In the genomic region with DNA sequence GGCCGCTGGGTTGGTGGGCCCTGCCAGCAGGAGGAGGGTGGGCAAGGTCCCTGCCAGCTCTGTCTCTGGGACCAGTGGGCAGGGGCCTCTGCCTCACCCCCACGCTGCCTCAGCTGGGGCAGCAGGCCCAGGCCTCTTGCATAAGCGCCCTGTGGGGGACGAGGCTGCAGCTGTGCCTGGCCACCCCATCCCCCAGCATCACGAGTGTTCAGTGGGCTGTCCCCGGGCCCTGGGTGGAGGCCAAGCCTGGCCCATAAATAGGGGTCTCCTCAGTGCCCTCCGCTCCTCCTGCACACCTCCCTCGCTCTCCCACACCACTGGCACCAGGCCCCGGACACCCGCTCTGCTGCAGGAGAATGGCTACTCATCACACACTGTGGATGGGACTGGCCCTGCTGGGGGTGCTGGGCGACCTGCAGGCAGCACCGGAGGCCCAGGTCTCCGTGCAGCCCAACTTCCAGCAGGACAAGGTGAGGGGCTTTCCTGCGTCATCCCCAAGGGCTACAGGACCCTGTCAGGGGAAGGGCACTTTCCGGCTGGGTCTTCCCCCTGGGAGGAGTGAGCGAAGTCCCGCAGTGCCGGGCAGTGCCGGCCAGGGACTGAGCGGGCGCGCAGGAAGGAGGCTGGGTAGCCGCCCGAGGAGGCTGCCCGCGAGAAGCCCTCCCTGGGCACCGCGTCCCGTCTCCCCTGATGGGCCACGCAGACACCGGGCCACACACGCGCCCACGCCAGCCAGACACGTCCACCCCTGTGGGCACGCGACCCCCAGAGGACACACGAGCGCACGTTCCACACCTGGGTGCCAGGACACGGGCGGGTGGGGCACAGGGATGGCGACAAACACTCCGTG, we compare ENCODE assay signal across 8 cellular contexts. TPM values are rescaled to one million over a fixed set of nuclear protein-coding genes. Genes with fewer than 3 reads are reported as not detected.
DNase-seq lines count a peak whose midpoint lies in the region; ATAC-seq, FAIRE-seq and TF ChIP-seq lines count a peak whose summit lies in the region.

Gene PTGDS (plus strand): TSS at position 282 of the 850 bp plus-strand sequence. CDS start 75 bp downstream, at position 357.

- no peak for FAIRE-seq in D721Med (lab: Jason Lieb, UNC)

- H3K27ac ChIP-seq in aorta (ENCODE audit: low read depth in 1 of 2, low read length in 2 of 2), result no peak within 1 kb of the TSS

- H3K9me3 ChIP-seq in aorta (ENCODE audit: control insufficient read depth, low read length), result no peaks in the 10 kb centered on the region

- TF ChIP-seq CTCF in fibroblast of villous mesenchyme (IDR thresholded peaks at IDR 0.05; ENCODE audit: insufficient read depth, low read depth, low read length), result no peak
- no peak for TF ChIP-seq CTCF in natural killer cell (IDR thresholded peaks at IDR 0.05)
- TF ChIP-seq CTCF in D721Med (IDR thresholded peaks at IDR 0.05; ENCODE audit: insufficient read depth, missing control alignments), result no peak

- intact Hi-C loops in natural killer cell (cut with micrococcal nuclease), result loop anchor here (1.0 kb wide), 1 partner anchor 15 kb away; the partner anchor contains the start of gene PAXX
- intact Hi-C loops in aorta (cut with DNase I), result no loop called here

- H3K27ac Mint-ChIP-seq in activated naive CD4-positive, alpha-beta T cell treated with anti-CD3 and anti-CD28 coated beads, Interleukin-2, amount 10 ng/mL, durations not matched to agents 7 days and 5 days, result peak within 1 kb of the TSS; percentile 11
- H3K27ac Mint-ChIP-seq in natural killer cell, result peak within 1 kb of the TSS; percentile 78 to 80

- no peaks in the 10 kb centered on the region for H3K36me3 ChIP-seq in aorta (ENCODE audit: control insufficient read depth in 1 of 2, insufficient read depth in 2 of 2, low read length in 1 of 2)

- H3K36me3 Mint-ChIP-seq in activated naive CD4-positive, alpha-beta T cell treated with anti-CD3 and anti-CD28 coated beads, Interleukin-2, amount 10 ng/mL, durations not matched to agents 7 days and 5 days, result no peaks in the 10 kb centered on the region
- no peaks in the 10 kb centered on the region for H3K36me3 Mint-ChIP-seq in natural killer cell

- WGBS in aorta, 2 donors, result 28% methylated on average over 30 to 44 of the region's 44 CpGs

- H3K4me1 Mint-ChIP-seq in activated naive CD4-positive, alpha-beta T cell treated with anti-CD3 and anti-CD28 coated beads, Interleukin-2, amount 10 ng/mL, durations not matched to agents 7 days and 5 days, result peaks cover 26% of the 10 kb centered on the region
- peaks cover 6 to 39% of the 10 kb centered on the region in 2 donors for H3K4me1 Mint-ChIP-seq in natural killer cell

- no peaks in the 10 kb centered on the region for H3K9me3 Mint-ChIP-seq in activated naive CD4-positive, alpha-beta T cell treated with anti-CD3 and anti-CD28 coated beads, Interleukin-2, amount 10 ng/mL, durations not matched to agents 7 days and 5 days
- no peaks in the 10 kb centered on the region for H3K9me3 Mint-ChIP-seq in natural killer cell

- peaks cover 68% of the 10 kb centered on the region for H3K27me3 Mint-ChIP-seq in activated naive CD4-positive, alpha-beta T cell treated with anti-CD3 and anti-CD28 coated beads, Interleukin-2, amount 10 ng/mL, durations not matched to agents 7 days and 5 days
- no peaks in the 10 kb centered on the region for H3K27me3 Mint-ChIP-seq in natural killer cell (ENCODE audit: low read depth in 2 of 2)

- H3K4me1 ChIP-seq in aorta (ENCODE audit: control insufficient read depth in 1 of 2, insufficient read depth in 2 of 2, low read length in 2 of 2), result no peaks in the 10 kb centered on the region

- H3K4me3 ChIP-seq in fibroblast of villous mesenchyme (ENCODE audit: low read depth, low read length) (peak within 1 kb of the TSS; percentile 73), aorta (ENCODE audit: low read length in 2 of 2) (peak within 1 kb of the TSS in 1 of 2 donors; percentile 18)

- CTCF ChIA-PET in activated naive CD4-positive, alpha-beta T cell treated with anti-CD3 and anti-CD28 coated beads, Interleukin-2, amount 10 ng/mL, durations not matched to agents 7 days and 5 days (lab: Charles Lee), result interaction anchor here (1.0 to 2.7 kb wide), 2 partner anchors 52 to 135 kb away, joined by 3 to 7 read pairs; partner anchors contain the start of gene AJM1

- DNase-seq in activated naive CD4-positive, alpha-beta T cell treated with anti-CD3 and anti-CD28 coated beads, Interleukin-2, amount 10 ng/mL, durations not matched to agents 7 days and 5 days, result no peak
- no peak for DNase-seq in activated naive CD4-positive, alpha-beta T cell treated with anti-CD3 and anti-CD28 coated beads, Interleukin-2, amount 50 U/mL, for 16 hours
- peak; percentile 84 for DNase-seq in fibroblast of villous mesenchyme (ENCODE audit: low read depth)
- no peak for DNase-seq in natural killer cell
- DNase-seq in aorta, result no peak
- DNase-seq in D721Med (ENCODE audit: insufficient read length, low spot score), result no peak
- no peak for DNase-seq in ecto neural progenitor cell (ENCODE audit: low spot score)

- H3K4me3 Mint-ChIP-seq in activated naive CD4-positive, alpha-beta T cell treated with anti-CD3 and anti-CD28 coated beads, Interleukin-2, amount 10 ng/mL, durations not matched to agents 7 days and 5 days, result peak within 1 kb of the TSS; percentile 44
- peak within 1 kb of the TSS; percentile 83 for H3K4me3 Mint-ChIP-seq in natural killer cell

- ATAC-seq in natural killer cell (no peak), aorta (ENCODE audit: low FRiP score) (peak; percentile 53), GM19467 (IDR thresholded peaks at IDR 0.05; ENCODE audit: unreplicated experiment) (no peak)

- H3K27me3 ChIP-seq in aorta (ENCODE audit: control insufficient read depth in 1 of 2, insufficient read depth in 2 of 2, low read length in 1 of 2), result no peaks in the 10 kb centered on the region

RNA-seq across cellular contexts. Expression of gene PTGDS, which starts in this region (rescaled TPM):
- total RNA-seq in fibroblast of villous mesenchyme, result 10.8 and 21.9 TPM in 2 replicates
- 100 to 1,000 TPM; 157 to 361 (median 296) TPM for total RNA-seq in natural killer cell
- total RNA-seq in aorta, result 100 to 1,000 TPM; 128 to 145 TPM
- polyA plus RNA-seq in aorta, result 10 to 100 TPM; 12.2 to 13.9 TPM
